In genomic region chr5:139689631-139690384, GRCh38 we compare ENCODE assay signal across 1 cellular context.
TF ChIP-seq lines count a peak whose summit lies in the region.

No MANE protein-coding gene starts in this region.

TF ChIP-seq in GM12878, 131 proteins besides CTCF, POLR2A, EP300 and RAD21 (continued from another document):
- TF ChIP-seq E4F1 (IDR thresholded peaks at IDR 0.05; ENCODE audit: borderline replicate concordance, partially characterized antibody) = no peak
- no peak for TF ChIP-seq ASH2L (IDR thresholded peaks at IDR 0.05; ENCODE audit: borderline replicate concordance, low read depth)
- no peak for TF ChIP-seq WRNIP1 (IDR thresholded peaks at IDR 0.05; ENCODE audit: borderline replicate concordance, low read depth, low read length)
- no peak for TF ChIP-seq TCF7 (IDR thresholded peaks at IDR 0.05; ENCODE audit: borderline replicate concordance)
- no peak for TF ChIP-seq MYB (IDR thresholded peaks at IDR 0.05; ENCODE audit: borderline replicate concordance, low read depth, low read length)
- TF ChIP-seq USF2 (IDR thresholded peaks at IDR 0.05; ENCODE audit: borderline replicate concordance, low read depth, low read length) = no peak
- no peak for TF ChIP-seq EGR1 (IDR thresholded peaks at IDR 0.05; ENCODE audit: borderline replicate concordance in 1 of 2, low read depth in 2 of 2, low read length in 2 of 2)
- no peak for TF ChIP-seq PBX3 (IDR thresholded peaks at IDR 0.05; ENCODE audit: insufficient replicate concordance, low read depth, low read length)
- no peak for TF ChIP-seq ZZZ3 (IDR thresholded peaks at IDR 0.05; ENCODE audit: control insufficient read depth, insufficient read length, low read depth)
